Comparison of ENCODE assay signal across 8 cellular contexts in genomic region chr22:31230871-31231621, GRCh38. TPM values are rescaled to one million over a fixed set of nuclear protein-coding genes. Genes with fewer than 3 reads are reported as not detected.
A peak's percentile ranks its signal among the peaks of the same experiment; 100 is the strongest.
DNase-seq lines count a peak whose midpoint lies in the region; ATAC-seq and TF ChIP-seq lines count a peak whose summit lies in the region.

No MANE protein-coding gene starts in this region.

- intact Hi-C loops in PC-3 (cut with micrococcal nuclease) (loop anchor here (1.0 to 10.0 kb wide), 4 partner anchors 19 to 286 kb away; partner anchors contain the start of genes LIMK2, RNF185 and SELENOM), adrenal gland (cut with DNase I) (loop anchor here in 1 of 2 donors (5.0 kb wide), 1 partner anchor 144 kb away; no protein-coding TSS in a partner anchor), left ventricle myocardium superior (cut with micrococcal nuclease) (no loop called here), gastrocnemius medialis (cut with DNase I; ENCODE audit: low total_unique reads) (loop anchor here (1.0 to 5.0 kb wide), 8 partner anchors 19 to 279 kb away; partner anchors contain the start of genes LIMK2, MORC2, RNF185 and SELENOM)

- H3K27ac ChIP-seq in PC-3 (ENCODE audit: low read length) (no peak overlapping the region), adrenal gland (peak overlapping the region in 4 of 5 donors; percentile 64 to 79 (median 76)), gastrocnemius medialis (peak overlapping the region; percentile 86 to 88 (median 87))

- ATAC-seq in PC-3 (peak; percentile 87), left ventricle myocardium superior (peak; percentile 75), gastrocnemius medialis (peak; percentile 74 to 79)

- no peaks in the 10 kb centered on the region for H3K79me2 ChIP-seq in PC-3 (ENCODE audit: low read length)

- H3K4me3 ChIP-seq in PC-3 (ENCODE audit: low read length) (no peak overlapping the region), adrenal gland (no peak overlapping the region), gastrocnemius medialis (no peak overlapping the region), H7 (ENCODE audit: insufficient read depth, low read depth, low read length) (no peak overlapping the region)

- H2AFZ ChIP-seq in PC-3 (ENCODE audit: low read length): no peak overlapping the region

- no peaks in the 10 kb centered on the region for H3K9me2 ChIP-seq in PC-3 (replicated peaks; ENCODE audit: low read length)

- H3K4me1 ChIP-seq in PC-3 (ENCODE audit: insufficient read depth, low read length): peaks cover 5% of the 10 kb centered on the region; the same call in 1 of the 2 replicates
- H3K4me1 ChIP-seq in adrenal gland (replicated peaks in 1 of 2): peaks cover 19 to 48% of the 10 kb centered on the region in 2 donors
- peaks cover 28 to 36% of the 10 kb centered on the region in 2 donors for H3K4me1 ChIP-seq in gastrocnemius medialis

- peak; percentile 62 for DNase-seq in AG09319 (ENCODE audit: extremely low read depth, low read depth)
- peak; percentile 42 for DNase-seq in PC-3
- DNase-seq in adrenal gland: peak; percentile 52 to 88 (median 70)
- DNase-seq in left ventricle myocardium superior: peak; percentile 36
- DNase-seq in gastrocnemius medialis: peak; percentile 35 to 69
- no peak for DNase-seq in H7
- DNase-seq in NCI-H226: no peak

- no peaks in the 10 kb centered on the region for H3F3A ChIP-seq in PC-3 (ENCODE audit: low read length, unreplicated experiment)

- POLR2A ChIA-PET in PC-3 (lab: Charles Lee; ENCODE audit: unreplicated experiment): no interaction called here

- no peak overlapping the region for H3K4me2 ChIP-seq in PC-3 (ENCODE audit: low read length)

- no peaks in the 10 kb centered on the region for H3K27me3 ChIP-seq in PC-3 (ENCODE audit: low read length)
- H3K27me3 ChIP-seq in adrenal gland: no peaks in the 10 kb centered on the region
- no peaks in the 10 kb centered on the region for H3K27me3 ChIP-seq in gastrocnemius medialis
- no peaks in the 10 kb centered on the region for H3K27me3 ChIP-seq in H7 (ENCODE audit: control insufficient read depth, insufficient read depth, low read length)

- no peak overlapping the region for H3K9ac ChIP-seq in PC-3 (ENCODE audit: low read length)

- H3K36me3 ChIP-seq in PC-3 (ENCODE audit: low read depth, low read length): no peaks in the 10 kb centered on the region
- H3K36me3 ChIP-seq in adrenal gland (replicated peaks in 1 of 2): no peaks in the 10 kb centered on the region
- H3K36me3 ChIP-seq in gastrocnemius medialis: no peaks in the 10 kb centered on the region
- no peaks in the 10 kb centered on the region; the same call in 1 of the 2 replicates for H3K36me3 ChIP-seq in H7 (replicated peaks; ENCODE audit: control insufficient read depth, insufficient read depth, low read length)

- no TSS peak for BruUV-seq in PC-3 (replicated peaks; lab: Mats Ljungman, UMichigan)

- no peaks in the 10 kb centered on the region for H4K20me1 ChIP-seq in PC-3 (ENCODE audit: low read length)

- H3K9me3 ChIP-seq in PC-3 (ENCODE audit: low read length) (no peaks in the 10 kb centered on the region), adrenal gland (replicated peaks in 1 of 3) (no peaks in the 10 kb centered on the region), gastrocnemius medialis (no peaks in the 10 kb centered on the region)

- in situ Hi-C loops in gastrocnemius medialis (cut with MboI; ENCODE audit: low sequenced_read_pairs in 4 of 4): loop anchor here in 2 of 4 donors (5.0 to 10.0 kb wide), 2 partner anchors 136 to 139 kb away; no protein-coding TSS in a partner anchor

- peak; percentile 92 for TF ChIP-seq CTCF in AG09319 (IDR thresholded peaks at IDR 0.05; ENCODE audit: low read depth, low read length)
- TF ChIP-seq CTCF in GM12873 (IDR thresholded peaks at IDR 0.05; ENCODE audit: insufficient read depth, low read depth, low read length, missing control alignments): peak; percentile 82
- TF ChIP-seq CTCF in PC-3 (conservative IDR thresholded peaks at IDR 0.05; ENCODE audit: low read depth, low read length): peak; percentile 62
- peak; percentile 49 to 87 (median 80) for TF ChIP-seq CTCF in adrenal gland (IDR thresholded peaks at IDR 0.05)
- TF ChIP-seq CTCF in gastrocnemius medialis (IDR thresholded peaks at IDR 0.05 in 4 of 5, conservative IDR thresholded peaks at IDR 0.05 in 1 of 5): peak; percentile 70 to 84 (median 82)

- CTCF ChIA-PET in PC-3 (lab: Charles Lee): interaction anchor here (1.3 kb wide), 1 partner anchor 19 kb away, joined by 4 read pairs; the partner anchor contains the start of gene LIMK2

- WGBS in adrenal gland, 4 donors: 36 to 48% (median 43%) methylated on average over 3 of the region's 3 CpGs

- TF ChIP-seq POLR2A in adrenal gland (IDR thresholded peaks at IDR 0.05): no peak
- no peak for TF ChIP-seq POLR2A in gastrocnemius medialis (IDR thresholded peaks at IDR 0.05)

RNA-seq across cellular contexts. Expression of gene LIMK2, which starts 18.9 kb away (rescaled TPM):
- 13.2 and 17.2 TPM in 2 replicates for total RNA-seq in PC-3 (2014; rRNA removed)
- total RNA-seq in adrenal gland: 10 to 100 TPM; 17.8 to 36.1 (median 26.7) TPM
- 10 to 100 TPM; 12.6 to 18.7 (median 14.9) TPM for polyA plus RNA-seq in adrenal gland
- total RNA-seq in left ventricle myocardium superior: 8.6 TPM
- 10 to 100 TPM in 1 of 4 donors, 1 to 10 TPM in 3; 4.0 to 12.6 (median 7.1) TPM for total RNA-seq in gastrocnemius medialis
- 22.4 and 24.2 TPM in 2 replicates for total RNA-seq in H7 (2014; rRNA removed; shearing (Covaris generic))

Comparison
In these comparisons a context has a peak if more than half of its experiments do, and no peak if none do; other contexts are left out.
1. DNase-seq: peak in AG09319 (single experiment), PC-3 (single experiment), adrenal gland (7 of 7), left ventricle myocardium superior (single experiment) and gastrocnemius medialis (2 of 2); none in H7 (single experiment) and NCI-H226 (single experiment).
2. Peak in every context shown above with its lines, with median percentiles within 50 percentile points of each other: CTCF ChIP-seq and ATAC-seq.